Comparison of ENCODE assay signal across 8 cellular contexts in the genomic region with DNA sequence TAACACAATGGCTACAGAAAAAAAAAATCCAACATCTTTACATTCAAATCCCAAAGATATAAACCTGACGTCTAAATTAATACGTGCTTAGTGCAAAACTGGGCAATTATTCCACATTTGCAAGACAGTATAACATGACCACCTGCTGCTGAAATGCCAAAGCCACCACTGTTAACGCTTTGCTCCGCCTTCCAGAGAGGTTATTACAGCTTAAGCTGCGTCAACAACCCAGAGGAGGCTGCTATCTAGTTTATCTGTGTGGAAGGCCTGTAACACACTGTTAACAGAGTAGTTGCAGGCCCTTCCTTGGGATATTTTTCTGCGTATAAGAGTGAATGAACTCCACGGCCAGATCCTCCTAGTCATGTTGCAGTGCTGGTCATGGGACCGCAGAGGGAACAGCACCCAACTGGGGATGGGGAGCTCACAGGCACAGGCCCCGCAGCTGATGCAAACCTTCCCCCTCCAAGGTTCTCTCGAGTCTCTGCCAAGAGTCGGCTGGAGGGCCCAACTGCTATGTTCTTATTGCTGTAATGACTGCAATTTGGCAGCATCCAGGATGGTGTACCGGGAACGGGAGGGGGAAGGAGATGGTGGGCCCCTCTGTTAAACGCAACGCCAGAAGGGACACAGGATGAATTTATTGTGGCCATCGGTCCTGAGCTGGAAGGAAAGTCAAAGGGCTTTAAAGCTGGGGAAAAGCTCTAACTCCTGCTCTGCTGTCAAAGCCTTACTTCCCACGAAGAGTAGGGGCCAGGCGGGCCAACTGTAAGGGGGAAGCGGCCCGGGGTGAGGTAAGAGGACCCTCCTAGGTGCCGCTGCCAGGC. TPM values are rescaled to one million over a fixed set of nuclear protein-coding genes. Genes with fewer than 3 reads are reported as not detected.
DNase-seq lines count a peak whose midpoint lies in the region; ATAC-seq and TF ChIP-seq lines count a peak whose summit lies in the region.

No MANE protein-coding gene starts in this region.

- H3K4me3 ChIP-seq in lower lobe of right lung: peak overlapping the region; percentile 94

- no peaks in the 10 kb centered on the region for H3K27me3 ChIP-seq in lower lobe of right lung (ENCODE audit: low read depth)

- peak; percentile 47 for DNase-seq in A172 (ENCODE audit: low spot score)
- peak; percentile 75 for DNase-seq in NCI-H2171 treated with DMSO at 0.1 percent for 48 hours (lab: John Stamatoyannopoulos, UW)
- peak; percentile 25 to 30 for DNase-seq in activated CD4-positive, alpha-beta T cell treated with anti-CD3 and anti-CD28 coated beads for 4 hours
- peak; percentile 51 for DNase-seq in dermis blood vessel endothelial cell
- DNase-seq in lower lobe of right lung: peak; percentile 64

- peaks cover 47% of the 10 kb centered on the region for H3K4me1 ChIP-seq in lower lobe of right lung

- H3K36me3 ChIP-seq in lower lobe of right lung: no peaks in the 10 kb centered on the region

- H3K4me3 Mint-ChIP-seq in stimulated activated memory B cell treated with anti-CD40 and anti-IgM and Interleukin-4, amounts not matched to agents 10 μg/mL and 1 μg/mL and 100 μg/mL, for 72 hours: peak overlapping the region; percentile 82

- no peaks in the 10 kb centered on the region for H3K27me3 Mint-ChIP-seq in stimulated activated memory B cell treated with anti-CD40 and anti-IgM and Interleukin-4, amounts not matched to agents 10 μg/mL and 1 μg/mL and 100 μg/mL, for 72 hours

- no peaks in the 10 kb centered on the region for H3K9me3 ChIP-seq in lower lobe of right lung

- H3K27ac Mint-ChIP-seq in stimulated activated memory B cell treated with anti-CD40 and anti-IgM and Interleukin-4, amounts not matched to agents 10 μg/mL and 1 μg/mL and 100 μg/mL, for 72 hours: peak overlapping the region; percentile 92

- intact Hi-C loops in lower lobe of right lung (cut with DNase I): no loop called here

- no peak for TF ChIP-seq POLR2A in GM18505 (IDR thresholded peaks at IDR 0.05; ENCODE audit: borderline replicate concordance, extremely low read depth, insufficient read depth, insufficient read length)

- no peak for TF ChIP-seq CTCF in lower lobe of right lung (IDR thresholded peaks at IDR 0.05)

- H3K27ac ChIP-seq in lower lobe of right lung: peak overlapping the region; percentile 97

- H3K4me1 Mint-ChIP-seq in stimulated activated memory B cell treated with anti-CD40 and anti-IgM and Interleukin-4, amounts not matched to agents 10 μg/mL and 1 μg/mL and 100 μg/mL, for 72 hours: peaks cover 47% of the 10 kb centered on the region

- ATAC-seq in GM18505 (IDR thresholded peaks at IDR 0.05; ENCODE audit: unreplicated experiment): peak; percentile 13
- ATAC-seq in HG03060 (IDR thresholded peaks at IDR 0.05; ENCODE audit: low read depth, unreplicated experiment): peak; percentile 26
- peak; percentile 8 to 43 for ATAC-seq in lower lobe of right lung
- ATAC-seq in stimulated activated memory B cell treated with anti-CD40 and anti-IgM and Interleukin-4, amounts not matched to agents 10 μg/mL and 1 μg/mL and 100 μg/mL, for 72 hours: peak; percentile 35

- H3K9me3 Mint-ChIP-seq in stimulated activated memory B cell treated with anti-CD40 and anti-IgM and Interleukin-4, amounts not matched to agents 10 μg/mL and 1 μg/mL and 100 μg/mL, for 72 hours: no peaks in the 10 kb centered on the region

- no peaks in the 10 kb centered on the region for H3K36me3 Mint-ChIP-seq in stimulated activated memory B cell treated with anti-CD40 and anti-IgM and Interleukin-4, amounts not matched to agents 10 μg/mL and 1 μg/mL and 100 μg/mL, for 72 hours

RNA-seq across cellular contexts. Expression of gene NCOA7, which starts 1.0 kb away (rescaled TPM):
- total RNA-seq in A172 (2014; rRNA removed; shearing (Covaris generic)): 5.9 and 9.9 TPM in 2 replicates
- total RNA-seq in dermis blood vessel endothelial cell (71.6 and 111 TPM in 2 replicates), lower lobe of right lung (64.4 TPM)

RNA-seq across cellular contexts. Expression of gene HEY2, which starts 40.4 kb away (rescaled TPM):
- total RNA-seq in A172 (2014; rRNA removed; shearing (Covaris generic)): not detected in 2 replicates
- not detected in 2 replicates for total RNA-seq in dermis blood vessel endothelial cell
- total RNA-seq in lower lobe of right lung: 2.8 TPM

Comparison
In these comparisons a context has a peak if more than half of its experiments do, and no peak if none do; other contexts are left out.
1. Peak in every context shown above with its lines: DNase-seq, ATAC-seq, H3K4me3 ChIP-seq and H3K27ac ChIP-seq.